Comparison of ENCODE assay signal across 8 cellular contexts in genomic region chr20:64038252-64038578, GRCh38. TPM values are rescaled to one million over a fixed set of nuclear protein-coding genes. Genes with fewer than 3 reads are reported as not detected.
DNase-seq lines count a peak whose midpoint lies in the region; ATAC-seq, FAIRE-seq and TF ChIP-seq lines count a peak whose summit lies in the region.

No MANE protein-coding gene starts in this region.

- H3K4me3 ChIP-seq in DND-41 (ENCODE audit: low read depth in 1 of 2, low read length in 2 of 2) (peak overlapping the region in 1 of 2 experiments; percentile 66; a peak in 2 of 4 replicates), KMS-11 (IDR thresholded peaks at IDR 0.05; ENCODE audit: insufficient read depth, low read depth, low read length) (no peak overlapping the region), endothelial cell of umbilical vein (replicated peaks in 1 of 3; ENCODE audit: insufficient read depth in 1 of 3, low read depth in 1 of 3, low read length in 3 of 3) (peak overlapping the region; percentile 10 to 65 (median 46)), prostate gland (peak overlapping the region in 1 of 2 donors; percentile 35)

- H3K9ac ChIP-seq in DND-41 (ENCODE audit: low read depth, low read length), result peak overlapping the region; percentile 70
- no peak overlapping the region; the same call in 1 of the 2 replicates for H3K9ac ChIP-seq in KMS-11
- H3K9ac ChIP-seq in endothelial cell of umbilical vein (replicated peaks; ENCODE audit: extremely low read depth, insufficient read depth, low read length), result peak overlapping the region; percentile 51

- no TSS peak for BruUV-seq in endothelial cell of umbilical vein (replicated peaks; lab: Mats Ljungman, UMichigan)

- no peaks in the 10 kb centered on the region for H3K9me1 ChIP-seq in endothelial cell of umbilical vein (replicated peaks; ENCODE audit: control insufficient read depth, extremely low read depth, insufficient read depth, low read length)

- H3K36me3 Mint-ChIP-seq in endothelial cell (ENCODE audit: low read depth, unreplicated experiment), result no peaks in the 10 kb centered on the region

- CTCF ChIA-PET in endothelial cell of umbilical vein (lab: Charles Lee), result interaction anchor here (0.7 to 7.5 kb wide), 23 partner anchors 8 to 541 kb away, joined by 3 to 412 read pairs (median 6); partner anchors contain the start of genes LKAAEAR1, OPRL1, PRPF6 and PTK6

- no peak overlapping the region for H3K27ac ChIP-seq in DND-41 (ENCODE audit: low read length)
- H3K27ac ChIP-seq in KMS-11, result no peak overlapping the region
- no peak overlapping the region for H3K27ac ChIP-seq in endothelial cell of umbilical vein (ENCODE audit: insufficient read depth, low read depth, low read length)
- no peak overlapping the region for H3K27ac ChIP-seq in prostate gland

- H2AFZ ChIP-seq in DND-41 (ENCODE audit: low read depth, low read length) (peak overlapping the region; percentile 93), KMS-11 (ENCODE audit: low read depth) (peak overlapping the region; percentile 98), endothelial cell of umbilical vein (ENCODE audit: low read depth, low read length) (peak overlapping the region; percentile 43)

- no peak for FAIRE-seq in endothelial cell of umbilical vein (lab: Jason Lieb, UNC)

- H3K27ac Mint-ChIP-seq in stimulated activated naive CD8-positive, alpha-beta T cell treated with anti-CD3 and anti-CD28 coated beads, Interleukin-15, amount 100 ng/mL, for 72 hours, result no peak overlapping the region
- no peak overlapping the region for H3K27ac Mint-ChIP-seq in endothelial cell (ENCODE audit: unreplicated experiment)

- H3K9me3 ChIP-seq in DND-41 (ENCODE audit: insufficient read depth, low read length, severe bottlenecking) (no peaks in the 10 kb centered on the region), endothelial cell of umbilical vein (replicated peaks; ENCODE audit: control insufficient read depth, insufficient read depth, low read length) (no peaks in the 10 kb centered on the region), prostate gland (no peaks in the 10 kb centered on the region)

- peaks cover 36% of the 10 kb centered on the region for H3K4me1 ChIP-seq in DND-41 (ENCODE audit: insufficient read depth, low read length)
- H3K4me1 ChIP-seq in KMS-11 (ENCODE audit: low read depth, poor library complexity, severe bottlenecking), result peaks cover 24% of the 10 kb centered on the region
- H3K4me1 ChIP-seq in endothelial cell of umbilical vein (ENCODE audit: control insufficient read depth, extremely low read depth, insufficient read depth, low read length), result peaks cover 40% of the 10 kb centered on the region
- H3K4me1 ChIP-seq in prostate gland (replicated peaks), result peaks cover 3% of the 10 kb centered on the region

- 0% methylated on average over 2 of the region's 31 CpGs for WGBS in prostate gland

- H3K4me3 Mint-ChIP-seq in stimulated activated naive CD8-positive, alpha-beta T cell treated with anti-CD3 and anti-CD28 coated beads, Interleukin-15, amount 100 ng/mL, for 72 hours, result peak overlapping the region; percentile 85 to 86
- no peak overlapping the region for H3K4me3 Mint-ChIP-seq in endothelial cell (ENCODE audit: unreplicated experiment)

- dilution Hi-C loops in endothelial cell of umbilical vein (cut with MboI; ENCODE audit: extremely low pct_ligation_motif_present, low sequenced_read_pairs), result no loop called here

- H3K4me1 Mint-ChIP-seq in stimulated activated naive CD8-positive, alpha-beta T cell treated with anti-CD3 and anti-CD28 coated beads, Interleukin-15, amount 100 ng/mL, for 72 hours, result peaks cover 84% of the 10 kb centered on the region
- H3K4me1 Mint-ChIP-seq in endothelial cell (ENCODE audit: unreplicated experiment), result peaks cover 32% of the 10 kb centered on the region

- no peak for TF ChIP-seq POLR2A in endothelial cell of umbilical vein (IDR thresholded peaks at IDR 0.05; ENCODE audit: low read depth, low read length)
- no peak for TF ChIP-seq POLR2A in prostate gland (IDR thresholded peaks at IDR 0.05)

- H3K36me3 ChIP-seq in DND-41 (ENCODE audit: insufficient read depth, low read length), result peaks cover 16% of the 10 kb centered on the region
- H3K36me3 ChIP-seq in KMS-11 (ENCODE audit: insufficient read depth), result no peaks in the 10 kb centered on the region
- H3K36me3 ChIP-seq in endothelial cell of umbilical vein (ENCODE audit: control insufficient read depth in 2 of 2, extremely low read depth in 1 of 2, insufficient read depth in 2 of 2, low read length in 2 of 2), result no peaks in the 10 kb centered on the region
- H3K36me3 ChIP-seq in prostate gland, result no peaks in the 10 kb centered on the region

- intact Hi-C loops in endothelial cell of umbilical vein (cut with micrococcal nuclease), result no loop called here
- intact Hi-C loops in prostate gland (cut with DNase I), result loop anchor here (2.0 kb wide), 1 partner anchor 83 kb away; no protein-coding TSS in a partner anchor

- H3K4me2 ChIP-seq in DND-41 (ENCODE audit: insufficient read depth, low read length) (peak overlapping the region; percentile 99), KMS-11 (peak overlapping the region; percentile 92), endothelial cell of umbilical vein (ENCODE audit: insufficient read depth, low read length) (peak overlapping the region; percentile 48)

- no peaks in the 10 kb centered on the region for H3K9me3 Mint-ChIP-seq in stimulated activated naive CD8-positive, alpha-beta T cell treated with anti-CD3 and anti-CD28 coated beads, Interleukin-15, amount 100 ng/mL, for 72 hours
- H3K9me3 Mint-ChIP-seq in endothelial cell (ENCODE audit: unreplicated experiment), result no peaks in the 10 kb centered on the region

- peaks cover 8% of the 10 kb centered on the region for H3K27me3 Mint-ChIP-seq in stimulated activated naive CD8-positive, alpha-beta T cell treated with anti-CD3 and anti-CD28 coated beads, Interleukin-15, amount 100 ng/mL, for 72 hours
- H3K27me3 Mint-ChIP-seq in endothelial cell (ENCODE audit: unreplicated experiment), result peaks cover 11% of the 10 kb centered on the region

- TF ChIP-seq CTCF in DND-41 (IDR thresholded peaks at IDR 0.05; ENCODE audit: borderline replicate concordance, extremely low read depth, low read length, poor library complexity, severe bottlenecking), result no peak
- no peak for TF ChIP-seq CTCF in KMS-11 (conservative IDR thresholded peaks at IDR 0.05; ENCODE audit: low read depth, low read length)
- no peak for TF ChIP-seq CTCF in endothelial cell of umbilical vein (IDR thresholded peaks at IDR 0.05; ENCODE audit: extremely low read depth in 1 of 2, insufficient read depth in 1 of 2, low read depth in 1 of 2, low read length in 2 of 2)
- no peak for TF ChIP-seq CTCF in endothelial cell (IDR thresholded peaks at IDR 0.05; ENCODE audit: unreplicated experiment)
- TF ChIP-seq CTCF in prostate gland (IDR thresholded peaks at IDR 0.05), result no peak

- H4K20me1 ChIP-seq in DND-41 (ENCODE audit: insufficient read depth, low read length) (peaks cover 13% of the 10 kb centered on the region; the same call in 1 of the 2 replicates), KMS-11 (ENCODE audit: insufficient read depth) (no peaks in the 10 kb centered on the region), endothelial cell of umbilical vein (replicated peaks; ENCODE audit: control insufficient read depth, extremely low read depth, insufficient read depth, low read length) (no peaks in the 10 kb centered on the region)

- DNase-seq in DND-41, result no peak
- no peak for DNase-seq in endothelial cell of umbilical vein (ENCODE audit: low read depth, low spot score)
- DNase-seq in stimulated activated naive CD8-positive, alpha-beta T cell treated with anti-CD3 and anti-CD28 coated beads, Interleukin-15, amount 100 ng/mL, for 72 hours, result peak in 1 of 2 donors; percentile 69
- DNase-seq in endothelial cell (ENCODE audit: low spot score), result no peak
- DNase-seq in prostate gland (ENCODE audit: low spot score), result no peak
- DNase-seq in activated CD8-positive, alpha-beta memory T cell treated with anti-CD3 and anti-CD28 coated beads, Interleukin-2, amount 50 U/mL, for 48 hours, result no peak

- no peaks in the 10 kb centered on the region for H3K79me2 ChIP-seq in DND-41 (ENCODE audit: insufficient read depth, low read length)
- no peaks in the 10 kb centered on the region for H3K79me2 ChIP-seq in KMS-11 (ENCODE audit: insufficient read depth, low read depth)
- H3K79me2 ChIP-seq in endothelial cell of umbilical vein (ENCODE audit: control insufficient read depth, insufficient read depth, low read length), result no peaks in the 10 kb centered on the region

- H3K27me3 ChIP-seq in DND-41 (ENCODE audit: insufficient read depth, low read length, poor library complexity), result peaks cover 42% of the 10 kb centered on the region
- peaks cover 54% of the 10 kb centered on the region for H3K27me3 ChIP-seq in KMS-11 (ENCODE audit: insufficient read depth, low read depth)
- no peaks in the 10 kb centered on the region for H3K27me3 ChIP-seq in endothelial cell of umbilical vein (ENCODE audit: control insufficient read depth in 2 of 2, insufficient read depth in 2 of 2, low read length in 2 of 2)
- H3K27me3 ChIP-seq in prostate gland (replicated peaks; ENCODE audit: insufficient read depth), result no peaks in the 10 kb centered on the region

- POLR2A ChIA-PET in endothelial cell of umbilical vein (lab: Charles Lee), result interaction anchor here (0.6 to 2.3 kb wide), 7 partner anchors 11 to 45 kb away, joined by 3 to 21 read pairs (median 6); partner anchors contain the start of genes SOX18 and TCEA2

- ATAC-seq in DND-41 (ENCODE audit: insufficient read depth, low read depth), result peak; percentile 9; the same call in 2 of the 3 replicates
- ATAC-seq in GM21367 (IDR thresholded peaks at IDR 0.05; ENCODE audit: unreplicated experiment), result peak; percentile 13
- ATAC-seq in stimulated activated naive CD8-positive, alpha-beta T cell treated with anti-CD3 and anti-CD28 coated beads, Interleukin-15, amount 100 ng/mL, for 72 hours, result peak; percentile 50

RNA-seq across cellular contexts. Expression of gene C20orf204, which starts 2.2 kb away (rescaled TPM):
- total RNA-seq in endothelial cell of umbilical vein (5.8 and 6.0 TPM in 2 replicates), endothelial cell (ENCODE audit: unreplicated experiment) (14.2 TPM), prostate gland (1 to 10 TPM in 1 of 2 donors, under 1 TPM in 1; 0.64 to 3.1 TPM)
- 2.8 and 4.5 TPM in 2 replicates for polyA plus RNA-seq in endothelial cell of umbilical vein
- 0.79 and 1.2 TPM in 2 replicates for polyA plus RNA-seq in endothelial cell of umbilical vein (2011; cell fraction: cytosol; rRNA removed)
- polyA plus RNA-seq in endothelial cell of umbilical vein (2011; cell fraction: nucleus; rRNA removed), result 2.4 and 2.8 TPM in 2 replicates
- polyA plus RNA-seq in endothelial cell of umbilical vein (2012), result 0.66 and 1.6 TPM in 2 replicates
- polyA minus RNA-seq in endothelial cell of umbilical vein, result 1.0 and 1.5 TPM in 2 replicates
- polyA minus RNA-seq in endothelial cell of umbilical vein (2011; cell fraction: cytosol; rRNA and poly(A)+ RNA removed), result 1.7 TPM
- 2.2 and 4.4 TPM in 2 replicates for polyA minus RNA-seq in endothelial cell of umbilical vein (2011; cell fraction: nucleus; rRNA and poly(A)+ RNA removed)

RNA-seq across cellular contexts. Expression of gene SOX18, which starts 11.2 kb away (rescaled TPM):
- total RNA-seq in endothelial cell of umbilical vein (175 and 211 TPM in 2 replicates), endothelial cell (ENCODE audit: unreplicated experiment) (149 TPM), prostate gland (10 to 100 TPM in 1 of 2 donors, 1 to 10 TPM in 1; 4.7 to 12.8 TPM)
- 20.9 and 21.8 TPM in 2 replicates for polyA plus RNA-seq in endothelial cell of umbilical vein
- polyA plus RNA-seq in endothelial cell of umbilical vein (2011; cell fraction: cytosol; rRNA removed), result 10.8 and 19.2 TPM in 2 replicates
- 9.0 and 10.9 TPM in 2 replicates for polyA plus RNA-seq in endothelial cell of umbilical vein (2011; cell fraction: nucleus; rRNA removed)
- polyA plus RNA-seq in endothelial cell of umbilical vein (2012), result 23.0 and 49.2 TPM in 2 replicates
- 3.7 and 6.5 TPM in 2 replicates for polyA minus RNA-seq in endothelial cell of umbilical vein
- 2.9 TPM for polyA minus RNA-seq in endothelial cell of umbilical vein (2011; cell fraction: cytosol; rRNA and poly(A)+ RNA removed)
- 4.4 and 13.0 TPM in 2 replicates for polyA minus RNA-seq in endothelial cell of umbilical vein (2011; cell fraction: nucleus; rRNA and poly(A)+ RNA removed)

RNA-seq across cellular contexts. Expression of gene TCEA2, which starts 24.8 kb away (rescaled TPM):
- total RNA-seq in endothelial cell of umbilical vein, result 65.5 and 71.3 TPM in 2 replicates
- 53.1 and 56.0 TPM in 2 replicates for polyA plus RNA-seq in endothelial cell of umbilical vein
- polyA plus RNA-seq in endothelial cell of umbilical vein (2011; cell fraction: cytosol; rRNA removed), result 37.0 and 47.4 TPM in 2 replicates
- 97.1 and 136 TPM in 2 replicates for polyA plus RNA-seq in endothelial cell of umbilical vein (2011; cell fraction: nucleus; rRNA removed)
- 46.9 and 80.2 TPM in 2 replicates for polyA plus RNA-seq in endothelial cell of umbilical vein (2012)
- 24.5 and 35.3 TPM in 2 replicates for polyA minus RNA-seq in endothelial cell of umbilical vein
- 19.4 TPM for polyA minus RNA-seq in endothelial cell of umbilical vein (2011; cell fraction: cytosol; rRNA and poly(A)+ RNA removed)
- 15.8 and 34.4 TPM in 2 replicates for polyA minus RNA-seq in endothelial cell of umbilical vein (2011; cell fraction: nucleus; rRNA and poly(A)+ RNA removed)
- 123 TPM for total RNA-seq in endothelial cell (ENCODE audit: unreplicated experiment)
- 10 to 100 TPM; 45.0 to 69.5 TPM for total RNA-seq in prostate gland

RNA-seq across cellular contexts. Expression of gene RGS19, which starts 41.1 kb away (rescaled TPM):
- total RNA-seq in endothelial cell of umbilical vein (27.8 and 28.3 TPM in 2 replicates), endothelial cell (ENCODE audit: unreplicated experiment) (26.2 TPM), prostate gland (10 to 100 TPM; 13.3 to 15.1 TPM)
- 33.7 and 69.6 TPM in 2 replicates for polyA plus RNA-seq in endothelial cell of umbilical vein
- polyA plus RNA-seq in endothelial cell of umbilical vein (2011; cell fraction: cytosol; rRNA removed), result 21.3 and 30.8 TPM in 2 replicates
- 12.0 and 13.9 TPM in 2 replicates for polyA plus RNA-seq in endothelial cell of umbilical vein (2011; cell fraction: nucleus; rRNA removed)
- 24.7 and 27.7 TPM in 2 replicates for polyA plus RNA-seq in endothelial cell of umbilical vein (2012)
- polyA minus RNA-seq in endothelial cell of umbilical vein, result 14.0 and 19.0 TPM in 2 replicates
- polyA minus RNA-seq in endothelial cell of umbilical vein (2011; cell fraction: cytosol; rRNA and poly(A)+ RNA removed), result 16.2 TPM
- polyA minus RNA-seq in endothelial cell of umbilical vein (2011; cell fraction: nucleus; rRNA and poly(A)+ RNA removed), result 4.2 and 5.7 TPM in 2 replicates

RNA-seq across cellular contexts. Expression of gene OPRL1, which starts 41.7 kb away (rescaled TPM):
- 1.9 and 2.2 TPM in 2 replicates for total RNA-seq in endothelial cell of umbilical vein
- polyA plus RNA-seq in endothelial cell of umbilical vein, result 2.0 and 2.6 TPM in 2 replicates
- 1.3 and 1.8 TPM in 2 replicates for polyA plus RNA-seq in endothelial cell of umbilical vein (2011; cell fraction: cytosol; rRNA removed)
- polyA plus RNA-seq in endothelial cell of umbilical vein (2011; cell fraction: nucleus; rRNA removed), result 1.8 and 2.3 TPM in 2 replicates
- 2.3 and 5.2 TPM in 2 replicates for polyA plus RNA-seq in endothelial cell of umbilical vein (2012)
- 2.3 and 3.7 TPM in 2 replicates for polyA minus RNA-seq in endothelial cell of umbilical vein
- not detected for polyA minus RNA-seq in endothelial cell of umbilical vein (2011; cell fraction: cytosol; rRNA and poly(A)+ RNA removed)
- polyA minus RNA-seq in endothelial cell of umbilical vein (2011; cell fraction: nucleus; rRNA and poly(A)+ RNA removed), result 0.43 and 0.91 TPM in 2 replicates
- total RNA-seq in endothelial cell (ENCODE audit: unreplicated experiment), result 10.2 TPM
- 1 to 10 TPM; 1.5 to 2.9 TPM for total RNA-seq in prostate gland

Comparison
In these comparisons a context has a peak if more than half of its experiments do, and no peak if none do; other contexts are left out.
1. H2AFZ ChIP-seq: peak in every context shown above with its lines; median percentile 98 in KMS-11; 93 in DND-41; 43 in endothelial cell of umbilical vein.
2. H3K4me2 ChIP-seq: peak in every context shown above with its lines; median percentile 99 in DND-41; 92 in KMS-11; 48 in endothelial cell of umbilical vein.
3. RNA of gene SOX18, which starts 11.2 kb away (total RNA-seq): 175 to 211 TPM in endothelial cell of umbilical vein and 149 TPM in endothelial cell (single experiment); 4.7 to 12.8 TPM in prostate gland; every median in the first group is over 10 times any median in the second.
4. Peak in every context shown above with its lines, with median percentiles within 50 percentile points of each other: ATAC-seq.